Comparison of ENCODE assay signal across 8 cellular contexts in the genomic region with DNA sequence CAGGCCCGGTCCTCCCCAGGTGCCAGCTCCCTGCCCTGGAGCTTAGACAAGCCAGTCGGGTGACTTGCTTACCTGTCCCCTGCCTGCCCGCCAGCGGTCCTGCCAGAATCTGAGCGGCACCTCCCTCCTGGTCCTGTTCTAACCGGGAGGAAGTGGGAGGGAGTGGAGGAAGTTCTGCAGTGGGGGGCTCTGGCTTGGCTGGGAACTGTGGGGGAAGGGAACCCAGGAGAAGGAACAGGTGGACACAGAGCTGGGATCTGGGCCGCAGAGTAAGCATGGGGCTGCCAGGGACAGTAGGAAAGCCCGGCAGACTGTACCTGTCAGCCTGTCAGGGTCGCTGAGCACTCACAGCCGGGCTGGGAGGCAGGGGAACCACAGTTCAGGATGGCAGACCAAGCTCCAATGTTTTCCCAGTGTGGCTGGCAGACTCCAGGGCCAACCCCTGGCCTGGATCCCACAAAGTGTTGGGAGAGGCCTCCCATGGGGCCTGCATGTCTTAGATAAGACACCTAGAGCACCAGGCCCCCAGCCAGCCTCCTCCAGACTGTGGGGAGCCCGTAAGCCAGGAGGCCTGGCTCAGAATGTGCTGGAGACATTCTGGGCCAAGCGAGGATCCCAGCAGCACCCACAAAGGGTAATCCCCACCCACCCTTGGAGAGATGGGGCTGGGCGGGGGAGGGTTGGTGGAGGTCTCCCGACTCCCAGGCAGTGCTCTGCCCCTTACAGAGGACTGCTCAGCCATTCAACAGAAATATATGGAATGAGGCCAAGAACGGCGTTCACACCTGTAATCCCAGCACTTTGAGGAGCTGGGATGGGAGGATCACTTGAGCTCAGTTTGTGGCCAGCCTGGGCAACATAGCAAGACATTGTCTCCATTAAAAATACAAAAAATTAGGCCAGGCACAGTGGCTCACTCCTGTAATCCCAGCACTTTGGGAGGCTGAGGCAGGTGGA. TPM values are rescaled to one million over a fixed set of nuclear protein-coding genes. Genes with fewer than 3 reads are reported as not detected.
DNase-seq lines count a peak whose midpoint lies in the region; ATAC-seq and TF ChIP-seq lines count a peak whose summit lies in the region.

No MANE protein-coding gene starts in this region.

- POLR2A ChIA-PET in activated B cell treated with CpG ODN at 0.5 μM for 24 hours (lab: Charles Lee): interaction anchor here (0.6 to 6.3 kb wide), 3 partner anchors 25 to 97 kb away, joined by 3 to 68 read pairs (median 4); a partner anchor contains a TSS

- CTCF ChIA-PET in activated B cell treated with CpG ODN at 0.5 μM for 24 hours (lab: Charles Lee): no interaction called here

- H3K36me3 ChIP-seq in DOHH2 (ENCODE audit: control insufficient read depth, low read length) (peaks cover 3% of the 10 kb centered on the region; the same call in 1 of the 2 replicates), rectal smooth muscle tissue (ENCODE audit: control insufficient read depth, insufficient read depth, low read length) (no peaks in the 10 kb centered on the region)

- H3K4me2 ChIP-seq in DOHH2 (ENCODE audit: low read length): peak overlapping the region; percentile 38

- no peak overlapping the region for H3K27ac Mint-ChIP-seq in activated B cell treated with CpG ODN at 0.5 μM for 24 hours

- ATAC-seq in activated B cell treated with CpG ODN at 0.5 μM for 24 hours (ENCODE audit: low read depth): no peak
- peak; percentile 51 for ATAC-seq in Right ventricle myocardium inferior
- no peak for ATAC-seq in GM21526 (IDR thresholded peaks at IDR 0.05; ENCODE audit: low FRiP score, unreplicated experiment)
- no peak for ATAC-seq in HG02884 (IDR thresholded peaks at IDR 0.05; ENCODE audit: unreplicated experiment)

- peaks cover 63% of the 10 kb centered on the region for H3K4me1 Mint-ChIP-seq in activated B cell treated with CpG ODN at 0.5 μM for 24 hours

- H3K27me3 Mint-ChIP-seq in activated B cell treated with CpG ODN at 0.5 μM for 24 hours: no peaks in the 10 kb centered on the region

- H3K27me3 ChIP-seq in DOHH2 (ENCODE audit: control insufficient read depth, low read length): no peaks in the 10 kb centered on the region
- no peaks in the 10 kb centered on the region for H3K27me3 ChIP-seq in rectal smooth muscle tissue (ENCODE audit: control insufficient read depth, insufficient read depth, low read length)

- H3F3A ChIP-seq in DOHH2 (ENCODE audit: control insufficient read depth, insufficient read depth): no peaks in the 10 kb centered on the region

- H3K27ac ChIP-seq in DOHH2 (ENCODE audit: low read depth, low read length) (no peak overlapping the region), rectal smooth muscle tissue (ENCODE audit: low read depth, low read length) (peak overlapping the region; percentile 84)

- TF ChIP-seq CTCF in DOHH2 (IDR thresholded peaks at IDR 0.05; ENCODE audit: low read depth, low read length, poor library complexity, severe bottlenecking) (no peak), activated B cell treated with CpG ODN at 0.5 μM for 24 hours (IDR thresholded peaks at IDR 0.05) (no peak)

- H3K4me3 Mint-ChIP-seq in activated B cell treated with CpG ODN at 0.5 μM for 24 hours: peak overlapping the region; percentile 92

- no peaks in the 10 kb centered on the region for H3K9me3 Mint-ChIP-seq in activated B cell treated with CpG ODN at 0.5 μM for 24 hours

- H3K9me3 ChIP-seq in DOHH2 (ENCODE audit: control insufficient read depth, insufficient read depth, low read length): no peaks in the 10 kb centered on the region

- peaks cover 10% of the 10 kb centered on the region; the same call in 1 of the 2 replicates for H4K20me1 ChIP-seq in DOHH2 (ENCODE audit: control insufficient read depth, insufficient read depth, low read depth, low read length)

- H3K4me3 ChIP-seq in DOHH2 (ENCODE audit: low read length) (peak overlapping the region; percentile 9), rectal smooth muscle tissue (ENCODE audit: low read length) (peak overlapping the region; percentile 49)

- no peaks in the 10 kb centered on the region for H3K9me2 ChIP-seq in DOHH2 (replicated peaks; ENCODE audit: control insufficient read depth, low read length)

- H3K36me3 Mint-ChIP-seq in activated B cell treated with CpG ODN at 0.5 μM for 24 hours (ENCODE audit: low read depth): peaks cover 2% of the 10 kb centered on the region

- H3K4me1 ChIP-seq in DOHH2 (ENCODE audit: control insufficient read depth, low read length): peaks cover 65% of the 10 kb centered on the region
- H3K4me1 ChIP-seq in rectal smooth muscle tissue (ENCODE audit: control insufficient read depth, insufficient read depth, low read length): peaks cover 39% of the 10 kb centered on the region

- DNase-seq in activated B cell treated with CpG ODN at 0.5 μM for 24 hours (no peak), Right ventricle myocardium inferior (ENCODE audit: missing footprints) (peak; percentile 83), kidney tubule cell (ENCODE audit: low spot score) (no peak), middle frontal gyrus (ENCODE audit: extremely low spot score, low spot score) (no peak)

- H3K79me2 ChIP-seq in DOHH2 (ENCODE audit: control insufficient read depth, low read length): peaks cover 72% of the 10 kb centered on the region

- intact Hi-C loops in activated B cell treated with CpG ODN at 0.5 μM for 24 hours (cut with micrococcal nuclease): no loop called here
- intact Hi-C loops in Right ventricle myocardium inferior (cut with DNase I): loop anchor here (5.0 kb wide), 1 partner anchor 40 kb away; no protein-coding TSS in a partner anchor

- peak overlapping the region; percentile 27 for H3K9ac ChIP-seq in rectal smooth muscle tissue (ENCODE audit: low read length)

RNA-seq across cellular contexts. Expression of a gene that starts 2.3 kb away (rescaled TPM):
- total RNA-seq in activated B cell treated with CpG ODN at 0.5 μM for 24 hours (78.2 and 91.7 TPM in 2 replicates), Right ventricle myocardium inferior (268 TPM)

RNA-seq across cellular contexts. Expression of a gene that starts 6.4 kb away (rescaled TPM):
- total RNA-seq in activated B cell treated with CpG ODN at 0.5 μM for 24 hours (2.1 and 3.4 TPM in 2 replicates), Right ventricle myocardium inferior (0.41 TPM)

RNA-seq across cellular contexts. Expression of a gene that starts 32.2 kb away (rescaled TPM):
- total RNA-seq in activated B cell treated with CpG ODN at 0.5 μM for 24 hours: 77.1 and 77.5 TPM in 2 replicates
- 39.3 TPM for total RNA-seq in Right ventricle myocardium inferior
